9 cellular contexts compared by ENCODE assay signal in the genomic region with DNA sequence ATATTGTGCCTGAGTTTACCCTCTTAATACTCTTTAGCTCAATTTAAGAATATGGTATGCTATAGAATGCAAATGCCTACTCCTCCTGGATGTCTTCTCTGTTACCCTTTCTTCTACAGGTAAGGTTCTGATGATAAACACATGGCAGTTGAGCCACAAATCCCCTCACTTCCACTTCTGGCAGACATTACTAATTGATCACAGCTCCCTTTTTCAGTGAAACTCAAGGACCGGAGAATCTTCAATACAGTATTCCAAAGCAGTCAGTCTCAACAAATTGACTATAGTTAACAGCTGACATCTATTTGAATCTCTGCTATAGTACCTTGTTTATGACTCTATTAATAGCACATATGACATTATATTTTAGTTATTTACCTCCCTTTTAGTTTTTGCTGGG.
"Had no signal": no experiment of that assay in that cellular context is flagged by ENCODE, and none has a peak within 500 bp of the region (broad histone marks: within the 10 kb centered on the region; RNA-seq: fewer than 3 reads in every experiment).

No MANE protein-coding gene starts in this region.

- FAIRE-seq: HepG2 had no signal

- H3K27ac ChIP-seq: HL-60 had no signal

- H3K4me1 Mint-ChIP-seq: IgD-negative memory B cell had no signal

- H3K36me3 Mint-ChIP-seq: IgD-negative memory B cell had no signal

- H3K36me3 ChIP-seq: HAP-1 had no signal

- H3K9me3 ChIP-seq: HAP-1 had no signal

- H3K27ac Mint-ChIP-seq: HFFc6, IgD-negative memory B cell had no signal

- H3K4me3 ChIP-seq: HAP-1 had no signal

- H3K4me3 Mint-ChIP-seq: HFFc6, IgD-negative memory B cell had no signal

- DNase-seq: GOT3, H7, HFFc6, KG1 had no signal

- ATAC-seq: HCT116, HepG2 had no signal

- H3K27me3 Mint-ChIP-seq: IgD-negative memory B cell had no signal
